ENCODE assay signal across 13 cellular contexts in the genomic region with DNA sequence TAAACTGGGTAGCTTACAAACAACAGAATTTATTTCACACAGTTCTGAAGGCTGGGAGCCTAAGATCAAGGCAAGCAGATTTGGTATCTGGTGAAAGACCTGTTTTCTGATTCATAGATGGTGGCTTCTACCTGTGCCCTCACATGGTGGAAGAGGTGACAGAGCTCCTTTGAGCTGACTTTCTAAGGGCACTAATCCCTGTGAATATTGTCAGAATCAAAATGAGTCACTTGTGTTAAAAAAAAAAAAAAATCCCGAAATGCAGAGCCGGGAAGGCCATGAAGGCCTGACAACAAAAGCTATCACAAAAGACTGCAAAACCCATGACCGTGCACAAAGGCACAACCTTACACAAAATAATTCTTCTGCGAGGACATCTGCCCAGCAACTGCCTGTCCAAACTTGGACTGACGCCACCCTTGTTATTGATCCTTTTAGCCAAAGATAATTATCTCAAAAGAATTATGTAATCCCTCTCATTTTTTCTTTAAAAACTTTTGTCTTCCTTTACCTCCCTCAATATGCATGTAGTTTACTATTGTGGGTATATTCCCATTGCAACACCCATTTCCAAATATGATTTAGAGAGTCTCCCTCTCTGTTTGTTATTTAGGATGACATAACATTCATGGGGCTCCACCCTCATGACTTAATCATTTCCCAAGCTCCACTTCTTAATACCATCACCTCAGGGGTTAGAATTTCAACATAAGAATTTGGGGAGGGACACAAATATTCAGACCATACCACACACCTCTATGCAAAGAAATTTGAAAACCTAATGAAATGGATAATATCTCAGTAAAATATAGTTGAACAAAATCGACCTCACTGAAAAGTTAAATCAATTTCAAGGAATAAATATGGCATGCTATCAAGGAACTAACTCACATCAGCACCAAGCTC. TPM values are rescaled to one million over a fixed set of nuclear protein-coding genes. Genes with fewer than 3 reads are reported as not detected.
DNase-seq lines count a peak whose midpoint lies in the region; ATAC-seq and TF ChIP-seq lines count a peak whose summit lies in the region.
"Had no signal": no experiment of that assay in that cellular context is flagged by ENCODE, and none has a peak within 500 bp of the region (broad histone marks: within the 10 kb centered on the region; RNA-seq: fewer than 3 reads in every experiment).

No MANE protein-coding gene starts in this region.

- no peak overlapping the region for H3K27ac ChIP-seq in breast epithelium
- no peak overlapping the region for H3K27ac ChIP-seq in RWPE1
- no peak overlapping the region for H3K27ac ChIP-seq in fibroblast of lung (ENCODE audit: insufficient read depth, low read length)
- H3K27ac ChIP-seq: ovary had no signal

- TF ChIP-seq POLR2A in breast epithelium (IDR thresholded peaks at IDR 0.05): no peak

- H3K36me3 ChIP-seq in breast epithelium (no peaks in the 10 kb centered on the region), fibroblast of lung (ENCODE audit: control insufficient read depth, insufficient read depth, low read length) (no peaks in the 10 kb centered on the region)
- H3K36me3 ChIP-seq: ovary had no signal

- H3K27ac Mint-ChIP-seq in MCF 10A (ENCODE audit: low read depth, unreplicated experiment) (no peak overlapping the region), osteocyte (ENCODE audit: unreplicated experiment) (no peak overlapping the region)
- no peak overlapping the region for H3K27ac Mint-ChIP-seq in activated T-helper 17 cell treated with anti-CD3 and anti-CD28 coated beads, Interleukin-2, amount 50 U/mL, for 72 hours
- no peak overlapping the region for H3K27ac Mint-ChIP-seq in activated naive CD4-positive, alpha-beta T cell treated with anti-CD3 and anti-CD28 coated beads for 36 hours
- H3K27ac Mint-ChIP-seq: memory B cell had no signal

- H3K9ac ChIP-seq in fibroblast of lung (ENCODE audit: insufficient read depth, low read length): no peak overlapping the region

- no peak overlapping the region for H3K4me2 ChIP-seq in fibroblast of lung (ENCODE audit: extremely low read depth, insufficient read depth, low read length)

- POLR2A ChIA-PET in MCF 10A (lab: Yijun Ruan, JAX) (interaction anchor here (0.5 to 2.5 kb wide), 15 partner anchors 10 to 1623 kb away, joined by 3 to 13 read pairs (median 5); partner anchors contain the start of gene UBTD2), RWPE1 (lab: Yijun Ruan, JAX; ENCODE audit: low non-redundant PET) (interaction anchor here (0.6 kb wide), 1 partner anchor 45 kb away, joined by 4 read pairs; no protein-coding TSS in a partner anchor)

- H3K4me1 ChIP-seq in breast epithelium: no peaks in the 10 kb centered on the region
- H3K4me1 ChIP-seq in fibroblast of lung (ENCODE audit: control insufficient read depth, extremely low read depth, insufficient read depth, low read length): no peaks in the 10 kb centered on the region

- no TSS peak for BruUV-seq in MCF 10A (replicated peaks; lab: Mats Ljungman, UMichigan)

- H3K27me3 Mint-ChIP-seq in MCF 10A (ENCODE audit: insufficient read depth, unreplicated experiment) (no peaks in the 10 kb centered on the region), osteocyte (ENCODE audit: unreplicated experiment) (no peaks in the 10 kb centered on the region)
- peaks cover 4% of the 10 kb centered on the region for H3K27me3 Mint-ChIP-seq in activated T-helper 17 cell treated with anti-CD3 and anti-CD28 coated beads, Interleukin-2, amount 50 U/mL, for 72 hours
- peaks cover 3% of the 10 kb centered on the region for H3K27me3 Mint-ChIP-seq in activated naive CD4-positive, alpha-beta T cell treated with anti-CD3 and anti-CD28 coated beads for 36 hours (ENCODE audit: low read depth)

- no peaks in the 10 kb centered on the region for H3K27me3 ChIP-seq in breast epithelium
- no peaks in the 10 kb centered on the region for H3K27me3 ChIP-seq in fibroblast of lung (ENCODE audit: control insufficient read depth, insufficient read depth, low read length)
- H3K27me3 ChIP-seq: ovary had no signal

- no peak for ATAC-seq in activated T-helper 17 cell treated with anti-CD3 and anti-CD28 coated beads, Interleukin-2, amount 50 U/mL, for 72 hours (replicated peaks)
- no peak for ATAC-seq in HG03342 (IDR thresholded peaks at IDR 0.05; ENCODE audit: unreplicated experiment)

- H3K4me1 Mint-ChIP-seq in MCF 10A (ENCODE audit: insufficient read depth, unreplicated experiment) (peaks cover 9% of the 10 kb centered on the region), osteocyte (ENCODE audit: unreplicated experiment) (peaks cover 7% of the 10 kb centered on the region)
- H3K4me1 Mint-ChIP-seq in activated T-helper 17 cell treated with anti-CD3 and anti-CD28 coated beads, Interleukin-2, amount 50 U/mL, for 72 hours: no peaks in the 10 kb centered on the region
- no peaks in the 10 kb centered on the region for H3K4me1 Mint-ChIP-seq in activated naive CD4-positive, alpha-beta T cell treated with anti-CD3 and anti-CD28 coated beads for 36 hours (ENCODE audit: low read depth)
- H3K4me1 Mint-ChIP-seq: memory B cell had no signal

- CTCF ChIA-PET in MCF 10A (lab: Yijun Ruan, JAX): interaction anchor here (0.6 to 3.4 kb wide), 6 partner anchors 9 to 135 kb away, joined by 3 to 33 read pairs (median 6); no protein-coding TSS in a partner anchor
- CTCF ChIA-PET in RWPE1 (lab: Yijun Ruan, JAX): interaction anchor here (0.5 to 2.0 kb wide), 5 partner anchors 10 to 246 kb away, joined by 3 to 14 read pairs (median 3); no protein-coding TSS in a partner anchor
- CTCF ChIA-PET in activated naive CD4-positive, alpha-beta T cell treated with anti-CD3 and anti-CD28 coated beads for 36 hours (lab: Charles Lee): interaction anchor here (0.6 to 1.6 kb wide), 5 partner anchors 10 to 630 kb away, joined by 3 to 6 read pairs (median 3); no protein-coding TSS in a partner anchor

- intact Hi-C loops in MCF 10A (cut with micrococcal nuclease): no loop called here
- intact Hi-C loops in breast epithelium (cut with DNase I; ENCODE audit: low total_unique reads): no loop called here
- intact Hi-C loops in activated naive CD4-positive, alpha-beta T cell treated with anti-CD3 and anti-CD28 coated beads for 36 hours (cut with micrococcal nuclease): no loop called here

- H3K4me3 Mint-ChIP-seq in MCF 10A (ENCODE audit: unreplicated experiment): no peak overlapping the region
- no peak overlapping the region for H3K4me3 Mint-ChIP-seq in osteocyte (ENCODE audit: unreplicated experiment)
- no peak overlapping the region for H3K4me3 Mint-ChIP-seq in activated T-helper 17 cell treated with anti-CD3 and anti-CD28 coated beads, Interleukin-2, amount 50 U/mL, for 72 hours
- no peak overlapping the region for H3K4me3 Mint-ChIP-seq in activated naive CD4-positive, alpha-beta T cell treated with anti-CD3 and anti-CD28 coated beads for 36 hours
- H3K4me3 Mint-ChIP-seq: memory B cell had no signal

- DNase-seq in MCF 10A (ENCODE audit: unreplicated experiment): peak; percentile 85
- DNase-seq in breast epithelium (ENCODE audit: low spot score in 2 of 2): no peak
- peak; percentile 67 for DNase-seq in RWPE1 (ENCODE audit: low spot score)
- peak; percentile 21 to 47 for DNase-seq in fibroblast of lung (ENCODE audit: low read depth in 2 of 2)
- DNase-seq in osteocyte (ENCODE audit: extremely low spot score, unreplicated experiment): no peak
- DNase-seq in activated naive CD4-positive, alpha-beta T cell treated with anti-CD3 and anti-CD28 coated beads for 36 hours: no peak
- DNase-seq: activated CD8-positive, alpha-beta memory T cell treated with anti-CD3 and anti-CD28 coated beads, Interleukin-2, amount 50 U/mL, for 4 hours; aorta; NCI-H1105 treated with DMSO at 0.1 percent for 48 hours; ovary had no signal

- no peaks in the 10 kb centered on the region for H3K79me2 ChIP-seq in fibroblast of lung (ENCODE audit: control insufficient read depth, insufficient read depth, low read length)

- no peak overlapping the region for H2AFZ ChIP-seq in fibroblast of lung (ENCODE audit: low read length)

- H3K9me3 ChIP-seq in breast epithelium: peaks cover 0 to 5% of the 10 kb centered on the region in 2 donors
- no peaks in the 10 kb centered on the region for H3K9me3 ChIP-seq in fibroblast of lung (ENCODE audit: control insufficient read depth, insufficient read depth, low read depth, low read length)
- H3K9me3 ChIP-seq: ovary had no signal

- H3K9me3 Mint-ChIP-seq in MCF 10A (ENCODE audit: unreplicated experiment): no peaks in the 10 kb centered on the region
- H3K9me3 Mint-ChIP-seq in osteocyte (ENCODE audit: unreplicated experiment): no peaks in the 10 kb centered on the region
- no peaks in the 10 kb centered on the region for H3K9me3 Mint-ChIP-seq in activated T-helper 17 cell treated with anti-CD3 and anti-CD28 coated beads, Interleukin-2, amount 50 U/mL, for 72 hours
- peaks cover 5% of the 10 kb centered on the region for H3K9me3 Mint-ChIP-seq in activated naive CD4-positive, alpha-beta T cell treated with anti-CD3 and anti-CD28 coated beads for 36 hours
- H3K9me3 Mint-ChIP-seq: memory B cell had no signal

- no peaks in the 10 kb centered on the region for H4K20me1 ChIP-seq in fibroblast of lung (ENCODE audit: control insufficient read depth, extremely low read depth, insufficient read depth, low read length)

- TF ChIP-seq CTCF in MCF 10A (IDR thresholded peaks at IDR 0.05; ENCODE audit: unreplicated experiment): no peak
- TF ChIP-seq CTCF in breast epithelium (IDR thresholded peaks at IDR 0.05): no peak
- TF ChIP-seq CTCF in RWPE1 (conservative IDR thresholded peaks at IDR 0.05; ENCODE audit: low read depth): no peak
- TF ChIP-seq CTCF in fibroblast of lung (conservative IDR thresholded peaks at IDR 0.05 in 1 of 2, IDR thresholded peaks at IDR 0.05 in 1 of 2; ENCODE audit: low read depth in 1 of 2, low read length in 2 of 2): no peak
- no peak for TF ChIP-seq CTCF in osteocyte (IDR thresholded peaks at IDR 0.05)

- H3K4me3 ChIP-seq in breast epithelium: no peak overlapping the region
- no peak overlapping the region for H3K4me3 ChIP-seq in fibroblast of lung (replicated peaks in 1 of 4; ENCODE audit: control extremely low read depth in 1 of 4, insufficient read depth in 1 of 4, low read depth in 3 of 4, low read length in 4 of 4)
- H3K4me3 ChIP-seq: ovary had no signal

- H3K36me3 Mint-ChIP-seq in MCF 10A (ENCODE audit: insufficient read depth, unreplicated experiment) (peaks cover 15% of the 10 kb centered on the region), osteocyte (ENCODE audit: unreplicated experiment) (peaks cover 2% of the 10 kb centered on the region)
- no peaks in the 10 kb centered on the region for H3K36me3 Mint-ChIP-seq in activated T-helper 17 cell treated with anti-CD3 and anti-CD28 coated beads, Interleukin-2, amount 50 U/mL, for 72 hours (ENCODE audit: low read depth)
- H3K36me3 Mint-ChIP-seq in activated naive CD4-positive, alpha-beta T cell treated with anti-CD3 and anti-CD28 coated beads for 36 hours (ENCODE audit: low read depth): no peaks in the 10 kb centered on the region

RNA-seq across cellular contexts. Expression of gene UBTD2, which starts 19.8 kb away (rescaled TPM):
- total RNA-seq in MCF 10A (2022): 23.3 and 24.1 TPM in 2 replicates
- 10 to 100 TPM; 21.8 to 32.3 (median 27.9) TPM for total RNA-seq in breast epithelium
- total RNA-seq in fibroblast of lung: 24.9 and 26.7 TPM in 2 replicates
- 22.6 and 29.8 TPM in 2 replicates for polyA plus RNA-seq in fibroblast of lung
- polyA plus RNA-seq in fibroblast of lung (2012): 16.8 and 21.0 TPM in 2 replicates
- polyA minus RNA-seq in fibroblast of lung (ENCODE audit: low replicate concordance): 3.3 and 3.5 TPM in 2 replicates
- 47.5 and 48.0 TPM in 2 replicates for total RNA-seq in osteocyte
- total RNA-seq in activated T-helper 17 cell treated with anti-CD3 and anti-CD28 coated beads, Interleukin-2, amount 50 U/mL, for 72 hours: 1 to 10 TPM; 7.7 to 8.3 TPM
- total RNA-seq in activated naive CD4-positive, alpha-beta T cell treated with anti-CD3 and anti-CD28 coated beads for 36 hours: 1 to 10 TPM; 2.3 to 2.6 TPM

Comparison
In these comparisons a context has a peak if more than half of its experiments do, and no peak if none do; other contexts are left out.
1. DNase-seq: peak in MCF 10A (single experiment), RWPE1 (single experiment) and fibroblast of lung (2 of 2); none in breast epithelium (0 of 2), osteocyte (single experiment) and activated naive CD4-positive, alpha-beta T cell treated with anti-CD3 and anti-CD28 coated beads for 36 hours (single experiment).